ENCODE assay signal across 11 cellular contexts in genomic region chr22:42314709-42315391, GRCh38. TPM values are rescaled to one million over a fixed set of nuclear protein-coding genes. Genes with fewer than 3 reads are reported as not detected.
DNase-seq lines count a peak whose midpoint lies in the region; ATAC-seq and TF ChIP-seq lines count a peak whose summit lies in the region.
"Had no signal": no experiment of that assay in that cellular context is flagged by ENCODE, and none has a peak within 500 bp of the region (broad histone marks: within the 10 kb centered on the region; RNA-seq: fewer than 3 reads in every experiment).

No MANE protein-coding gene starts in this region.

- H4K12ac ChIP-seq in trophoblast cell (ENCODE audit: low read depth, low read length) = no peak overlapping the region

- TF ChIP-seq CTCF in HEK293 (tag by site-specific recombination; IDR thresholded peaks at IDR 0.05) = no peak

- peaks cover 42% of the 10 kb centered on the region for H3K4me1 Mint-ChIP-seq in activated naive CD4-positive, alpha-beta T cell treated with anti-CD3 and anti-CD28 coated beads, Interleukin-2, amount 10 ng/mL, durations not matched to agents 7 days and 5 days
- peaks cover 44% of the 10 kb centered on the region for H3K4me1 Mint-ChIP-seq in activated naive CD8-positive, alpha-beta T cell treated with anti-CD3 and anti-CD28 coated beads for 36 hours

- H2BK120ac ChIP-seq in trophoblast cell (ENCODE audit: insufficient read depth, low read length, poor library complexity) = peak overlapping the region; percentile 37

- DNase-seq in activated naive CD4-positive, alpha-beta T cell treated with anti-CD3 and anti-CD28 coated beads, Interleukin-2, amount 10 ng/mL, durations not matched to agents 7 days and 5 days = peak; percentile 58
- DNase-seq in activated naive CD4-positive, alpha-beta T cell treated with anti-CD3 and anti-CD28 coated beads, Interleukin-2, amount 50 U/mL, for 16 hours = no peak
- DNase-seq in activated naive CD8-positive, alpha-beta T cell treated with anti-CD3 and anti-CD28 coated beads for 36 hours = no peak
- DNase-seq in trophoblast cell (no peak), DMS114 treated with DMSO at 0.1 percent for 48 hours (lab: John Stamatoyannopoulos, UW; ENCODE audit: unreplicated experiment) (no peak)
- DNase-seq in activated CD4-positive, CD25-positive, alpha-beta regulatory T cell treated with anti-CD3 and anti-CD28 coated beads, Interleukin-2, amount 50 U/mL, for 72 hours = no peak
- DNase-seq: IMR-90; NCI-H1048; stimulated activated CD4-positive, alpha-beta T cell treated with anti-CD3 and anti-CD28 coated beads, Interleukin-1b, Interleukin-23, amount 100 ng/mL, for 48 hours had no signal

- no peak overlapping the region for H2AFZ ChIP-seq in trophoblast cell (ENCODE audit: insufficient read depth, low read length, poor library complexity)

- no peaks in the 10 kb centered on the region for H3K9me3 ChIP-seq in HEK293 (ENCODE audit: control insufficient read depth, insufficient read depth, low read depth, low read length)
- H3K9me3 ChIP-seq in trophoblast cell (ENCODE audit: insufficient read depth, low read depth, low read length) = no peaks in the 10 kb centered on the region

- H3K9ac ChIP-seq in trophoblast cell (ENCODE audit: low read length) = no peak overlapping the region

- no peak overlapping the region for H3K4me2 ChIP-seq in trophoblast cell (ENCODE audit: low read length)

- H3K9me3 Mint-ChIP-seq in activated naive CD4-positive, alpha-beta T cell treated with anti-CD3 and anti-CD28 coated beads, Interleukin-2, amount 10 ng/mL, durations not matched to agents 7 days and 5 days = no peaks in the 10 kb centered on the region
- H3K9me3 Mint-ChIP-seq in activated naive CD8-positive, alpha-beta T cell treated with anti-CD3 and anti-CD28 coated beads for 36 hours = no peaks in the 10 kb centered on the region

- no CpG with 5 or more reads among the region's 5 CpGs for WGBS in trophoblast cell (ENCODE audit: extremely low coverage, insufficient coverage, insufficient read length)

- H4K8ac ChIP-seq in trophoblast cell (ENCODE audit: low read depth, low read length) = peak overlapping the region; percentile 40

- no peak overlapping the region for H3K4me3 Mint-ChIP-seq in activated naive CD4-positive, alpha-beta T cell treated with anti-CD3 and anti-CD28 coated beads, Interleukin-2, amount 10 ng/mL, durations not matched to agents 7 days and 5 days
- no peak overlapping the region for H3K4me3 Mint-ChIP-seq in activated naive CD8-positive, alpha-beta T cell treated with anti-CD3 and anti-CD28 coated beads for 36 hours

- H3K27me3 Mint-ChIP-seq in activated naive CD4-positive, alpha-beta T cell treated with anti-CD3 and anti-CD28 coated beads, Interleukin-2, amount 10 ng/mL, durations not matched to agents 7 days and 5 days = peaks cover 3% of the 10 kb centered on the region
- H3K27me3 Mint-ChIP-seq in activated naive CD8-positive, alpha-beta T cell treated with anti-CD3 and anti-CD28 coated beads for 36 hours = no peaks in the 10 kb centered on the region

- H2BK12ac ChIP-seq in trophoblast cell (ENCODE audit: low read length) = peak overlapping the region; percentile 6

- no peaks in the 10 kb centered on the region for H3K79me2 ChIP-seq in trophoblast cell (ENCODE audit: control insufficient read depth, insufficient read depth, low read length, poor library complexity)

- peak overlapping the region; percentile 65 for H4K91ac ChIP-seq in trophoblast cell (ENCODE audit: low read depth, low read length)

- H2BK5ac ChIP-seq in trophoblast cell (ENCODE audit: low read depth, low read length, poor library complexity) = peak overlapping the region; percentile 7

- no peak overlapping the region for H2AK5ac ChIP-seq in trophoblast cell (ENCODE audit: low read length)

- H3K36me3 Mint-ChIP-seq in activated naive CD4-positive, alpha-beta T cell treated with anti-CD3 and anti-CD28 coated beads, Interleukin-2, amount 10 ng/mL, durations not matched to agents 7 days and 5 days = no peaks in the 10 kb centered on the region
- H3K36me3 Mint-ChIP-seq in activated naive CD8-positive, alpha-beta T cell treated with anti-CD3 and anti-CD28 coated beads for 36 hours = no peaks in the 10 kb centered on the region

- no peak overlapping the region for H3K4ac ChIP-seq in trophoblast cell (ENCODE audit: low read depth, low read length)

- H3K4me1 ChIP-seq in HEK293 (ENCODE audit: control insufficient read depth, insufficient read depth, low read length) = peaks cover 17% of the 10 kb centered on the region
- peaks cover 35% of the 10 kb centered on the region in 2 experiments for H3K4me1 ChIP-seq in trophoblast cell (ENCODE audit: control insufficient read depth in 1 of 2, insufficient read depth in 2 of 2, low read length in 2 of 2)

- H3K27ac ChIP-seq in HEK293 (ENCODE audit: extremely low read depth, low read depth, low read length) (no peak overlapping the region), trophoblast cell (ENCODE audit: low read depth, low read length) (peak overlapping the region; percentile 12)

- no peak overlapping the region for H3K23ac ChIP-seq in trophoblast cell (ENCODE audit: low read length)

- H3K27me3 ChIP-seq in trophoblast cell (ENCODE audit: insufficient read depth, low read length) = no peaks in the 10 kb centered on the region

- H3K27ac Mint-ChIP-seq in activated naive CD4-positive, alpha-beta T cell treated with anti-CD3 and anti-CD28 coated beads, Interleukin-2, amount 10 ng/mL, durations not matched to agents 7 days and 5 days = peak overlapping the region; percentile 94
- H3K27ac Mint-ChIP-seq in activated naive CD8-positive, alpha-beta T cell treated with anti-CD3 and anti-CD28 coated beads for 36 hours = peak overlapping the region; percentile 6

- H3K36me3 ChIP-seq in HEK293 (ENCODE audit: control insufficient read depth in 2 of 2, insufficient read depth in 1 of 2, low read length in 2 of 2) = no peaks in the 10 kb centered on the region
- no peaks in the 10 kb centered on the region for H3K36me3 ChIP-seq in trophoblast cell (ENCODE audit: control insufficient read depth in 1 of 2, insufficient read depth in 2 of 2, low read length in 2 of 2)

- POLR2A ChIA-PET in HEK293 (lab: Yijun Ruan, JAX) = interaction anchor here (1.3 kb wide), 1 partner anchor 54 kb away, joined by 3 read pairs; no protein-coding TSS in a partner anchor

- peak overlapping the region; percentile 50 for H3K14ac ChIP-seq in trophoblast cell (ENCODE audit: low read length)

- no peak for ATAC-seq in HG03378 (IDR thresholded peaks at IDR 0.05; ENCODE audit: unreplicated experiment)

- H3K79me1 ChIP-seq in trophoblast cell (ENCODE audit: low read length) = peaks cover 5% of the 10 kb centered on the region

- H3K18ac ChIP-seq in trophoblast cell (ENCODE audit: low read length) = peak overlapping the region; percentile 21

- CTCF ChIA-PET in activated naive CD4-positive, alpha-beta T cell treated with anti-CD3 and anti-CD28 coated beads, Interleukin-2, amount 10 ng/mL, durations not matched to agents 7 days and 5 days (lab: Charles Lee) = interaction anchor here (0.7 to 1.8 kb wide), 4 partner anchors 19 to 255 kb away, joined by 3 to 9 read pairs (median 3); no protein-coding TSS in a partner anchor
- CTCF ChIA-PET in HEK293 (lab: Yijun Ruan, JAX) = interaction anchor here (0.5 to 3.0 kb wide), 10 partner anchors 11 to 234 kb away, joined by 3 to 13 read pairs (median 4); partner anchors contain the start of gene NDUFA6

- no peak overlapping the region for H3K4me3 ChIP-seq in HEK293 (ENCODE audit: low read depth, low read length)
- no peak overlapping the region for H3K4me3 ChIP-seq in trophoblast cell (ENCODE audit: low read depth, low read length)

TF ChIP-seq in HEK293, 187 proteins besides CTCF, POLR2A, EP300 and RAD21:
- peak; percentile 76 for TF ChIP-seq ZIC2 (tag by site-specific recombination; IDR thresholded peaks at IDR 0.05)
- no peak for TF ChIP-seq KLF16 (tag by site-specific recombination; IDR thresholded peaks at IDR 0.05)

RNA-seq across cellular contexts. Expression of gene TCF20, which starts 44.4 kb away (rescaled TPM):
- 10 to 100 TPM; 62.4 to 68.4 TPM for total RNA-seq in activated naive CD8-positive, alpha-beta T cell treated with anti-CD3 and anti-CD28 coated beads for 36 hours
- polyA plus RNA-seq in trophoblast cell (2013) = 13.8 and 14.7 TPM in 2 replicates
